Comparison of ENCODE assay signal across 9 cellular contexts in the genomic region with DNA sequence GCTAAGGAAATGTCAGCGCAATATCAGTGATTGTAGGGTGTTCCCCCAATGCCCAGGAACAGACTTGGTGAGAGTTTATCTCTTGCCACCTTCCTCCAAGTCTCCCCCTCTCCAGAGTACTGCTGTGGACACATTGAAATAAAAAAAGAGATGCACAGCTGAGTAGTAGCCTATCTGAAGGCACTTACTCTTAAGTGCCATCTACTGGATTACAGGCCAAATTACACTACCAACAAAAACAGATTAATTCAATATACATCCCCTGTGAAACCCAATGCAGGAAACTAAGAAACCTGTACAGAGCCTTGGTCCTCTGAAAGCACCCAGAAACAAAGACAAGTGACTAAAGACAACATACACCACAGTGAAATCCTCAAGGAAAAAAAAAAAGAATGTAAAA.
A peak's percentile ranks its signal among the peaks of the same experiment; 100 is the strongest.
DNase-seq lines count a peak whose midpoint lies in the region; ATAC-seq, FAIRE-seq and TF ChIP-seq lines count a peak whose summit lies in the region.
"Had no signal": no experiment of that assay in that cellular context is flagged by ENCODE, and none has a peak within 500 bp of the region (broad histone marks: within the 10 kb centered on the region; RNA-seq: fewer than 3 reads in every experiment).

No MANE protein-coding gene starts in this region.

- H3K4me1 ChIP-seq in astrocyte (ENCODE audit: insufficient read depth, low read length) = no peaks in the 10 kb centered on the region

- no peak overlapping the region for H3K27ac ChIP-seq in astrocyte (ENCODE audit: low read depth, low read length)

- no peak overlapping the region for H2AFZ ChIP-seq in astrocyte (ENCODE audit: low read depth, low read length)

- H3K27me3 Mint-ChIP-seq in astrocyte (ENCODE audit: low read depth, unreplicated experiment) = peaks cover 2% of the 10 kb centered on the region
- H3K27me3 Mint-ChIP-seq in T-helper 2 cell treated with Interferon-gamma antibody and Interleukin-4, amounts not matched to agents 5 μg/mL and 100 μg/mL, for 36 hours (ENCODE audit: low read depth) = no peaks in the 10 kb centered on the region

- H3K4me3 Mint-ChIP-seq in astrocyte (ENCODE audit: unreplicated experiment) = no peak overlapping the region
- no peak overlapping the region for H3K4me3 Mint-ChIP-seq in T-helper 2 cell treated with Interferon-gamma antibody and Interleukin-4, amounts not matched to agents 5 μg/mL and 100 μg/mL, for 36 hours

- H4K20me1 ChIP-seq in astrocyte (ENCODE audit: insufficient read depth, low read length) = no peaks in the 10 kb centered on the region

- ATAC-seq in HG03442 (IDR thresholded peaks at IDR 0.05; ENCODE audit: unreplicated experiment) = peak; percentile 50

- no peak overlapping the region for H3K27ac Mint-ChIP-seq in astrocyte (ENCODE audit: unreplicated experiment)
- no peak overlapping the region for H3K27ac Mint-ChIP-seq in T-helper 2 cell treated with Interferon-gamma antibody and Interleukin-4, amounts not matched to agents 5 μg/mL and 100 μg/mL, for 36 hours

- H3K4me1 Mint-ChIP-seq in astrocyte (ENCODE audit: low read depth, unreplicated experiment) = peaks cover under 1% of the 10 kb centered on the region
- H3K4me1 Mint-ChIP-seq in T-helper 2 cell treated with Interferon-gamma antibody and Interleukin-4, amounts not matched to agents 5 μg/mL and 100 μg/mL, for 36 hours (ENCODE audit: low read depth) = no peaks in the 10 kb centered on the region

- H3K36me3 Mint-ChIP-seq in astrocyte (ENCODE audit: low read depth, unreplicated experiment) = no peaks in the 10 kb centered on the region
- H3K36me3 Mint-ChIP-seq in T-helper 2 cell treated with Interferon-gamma antibody and Interleukin-4, amounts not matched to agents 5 μg/mL and 100 μg/mL, for 36 hours (ENCODE audit: low read depth) = no peaks in the 10 kb centered on the region

- no peaks in the 10 kb centered on the region for H3K9me3 Mint-ChIP-seq in astrocyte (ENCODE audit: unreplicated experiment)
- no peaks in the 10 kb centered on the region for H3K9me3 Mint-ChIP-seq in T-helper 2 cell treated with Interferon-gamma antibody and Interleukin-4, amounts not matched to agents 5 μg/mL and 100 μg/mL, for 36 hours

- no peaks in the 10 kb centered on the region for H3K36me3 ChIP-seq in astrocyte (ENCODE audit: insufficient read depth, low read length)

- H3K9me3 ChIP-seq in astrocyte (ENCODE audit: insufficient read depth, low read depth, low read length) = no peaks in the 10 kb centered on the region

- H3K4me3 ChIP-seq in astrocyte (ENCODE audit: insufficient read depth, low read depth, low read length) (no peak overlapping the region), retinal pigment epithelial cell (ENCODE audit: low read length) (no peak overlapping the region)

- H3K27me3 ChIP-seq in astrocyte (ENCODE audit: insufficient read depth, low read length) = no peaks in the 10 kb centered on the region

- no peak overlapping the region for H3K9ac ChIP-seq in astrocyte (ENCODE audit: low read length)

- no peak overlapping the region for H3K4me2 ChIP-seq in astrocyte (ENCODE audit: low read length)

- H3K79me2 ChIP-seq in astrocyte (ENCODE audit: insufficient read depth, low read length) = no peaks in the 10 kb centered on the region

- peak; percentile 66 for FAIRE-seq in astrocyte (lab: Jason Lieb, UNC)
- FAIRE-seq: frontal cortex had no signal

- DNase-seq in NCI-H2107 treated with DMSO at 0.1 percent for 48 hours (lab: John Stamatoyannopoulos, UW; ENCODE audit: unreplicated experiment) (peak; percentile 64), NCI-H2107 (lab: John Stamatoyannopoulos, UW) (no peak), astrocyte (ENCODE audit: low read depth) (no peak), retinal pigment epithelial cell (ENCODE audit: low read depth) (no peak), DMS79 (lab: John Stamatoyannopoulos, UW) (no peak)
- no peak for DNase-seq in activated CD4-positive, alpha-beta T cell treated with anti-CD3 and anti-CD28 coated beads for 48 hours
- DNase-seq in T-helper 2 cell treated with Interferon-gamma antibody and Interleukin-4, amounts not matched to agents 5 μg/mL and 100 μg/mL, for 36 hours (ENCODE audit: low spot score) = no peak

- TF ChIP-seq CTCF in astrocyte (IDR thresholded peaks at IDR 0.05; ENCODE audit: insufficient read depth, low read depth, low read length) = peak; percentile 27
- TF ChIP-seq CTCF in retinal pigment epithelial cell (conservative IDR thresholded peaks at IDR 0.05; ENCODE audit: low read depth, low read length) = peak; percentile 28
